In the genomic region with DNA sequence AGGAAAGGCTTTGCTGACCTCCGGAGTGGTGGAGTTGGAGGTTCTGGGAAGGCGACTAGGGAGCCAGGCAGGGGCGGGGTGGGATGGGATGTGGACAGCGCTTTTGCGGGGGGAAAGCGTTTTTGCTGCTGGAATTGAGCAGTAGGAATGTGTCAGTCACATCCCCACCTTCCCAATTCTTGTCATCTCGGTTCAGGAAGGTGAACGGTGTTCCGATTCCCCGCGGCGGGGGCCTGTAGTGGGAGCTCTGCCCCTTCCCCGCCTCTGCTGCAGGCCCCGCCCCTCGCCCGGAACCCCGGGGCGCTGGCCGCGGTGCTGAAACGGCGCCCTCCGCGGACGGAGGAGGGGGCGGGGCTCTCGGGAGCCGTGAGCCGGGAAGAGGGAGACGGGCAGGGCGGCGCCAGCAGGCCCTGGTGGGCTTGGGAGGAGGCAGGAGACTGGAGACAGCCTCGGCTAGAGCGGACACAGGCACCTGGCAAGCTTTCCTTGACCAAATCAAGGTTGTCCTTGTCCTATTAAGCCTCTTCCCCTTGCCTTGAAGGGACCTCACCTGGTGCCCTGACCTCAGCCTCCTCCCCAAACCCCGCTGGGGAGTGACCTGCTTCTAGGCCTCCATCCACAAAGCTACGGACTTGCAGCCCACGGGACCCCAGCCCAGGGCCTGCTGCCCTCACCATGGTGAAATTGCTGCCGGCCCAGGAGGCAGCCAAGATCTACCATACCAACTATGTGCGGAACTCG, we compare ENCODE assay signal across 1 cellular context.
A peak's percentile ranks its signal among the peaks of the same experiment; 100 is the strongest.
TF ChIP-seq lines count a peak whose summit lies in the region.

TSS of gene LHFPL5 (plus strand) at position 357 of the 741 bp plus-strand sequence. CDS start at position 676, 319 bp downstream.

TF ChIP-seq in HepG2, 621 proteins besides CTCF, POLR2A, EP300 and RAD21 (continued from another document and continues in another):
- TF ChIP-seq, protein P1, sequence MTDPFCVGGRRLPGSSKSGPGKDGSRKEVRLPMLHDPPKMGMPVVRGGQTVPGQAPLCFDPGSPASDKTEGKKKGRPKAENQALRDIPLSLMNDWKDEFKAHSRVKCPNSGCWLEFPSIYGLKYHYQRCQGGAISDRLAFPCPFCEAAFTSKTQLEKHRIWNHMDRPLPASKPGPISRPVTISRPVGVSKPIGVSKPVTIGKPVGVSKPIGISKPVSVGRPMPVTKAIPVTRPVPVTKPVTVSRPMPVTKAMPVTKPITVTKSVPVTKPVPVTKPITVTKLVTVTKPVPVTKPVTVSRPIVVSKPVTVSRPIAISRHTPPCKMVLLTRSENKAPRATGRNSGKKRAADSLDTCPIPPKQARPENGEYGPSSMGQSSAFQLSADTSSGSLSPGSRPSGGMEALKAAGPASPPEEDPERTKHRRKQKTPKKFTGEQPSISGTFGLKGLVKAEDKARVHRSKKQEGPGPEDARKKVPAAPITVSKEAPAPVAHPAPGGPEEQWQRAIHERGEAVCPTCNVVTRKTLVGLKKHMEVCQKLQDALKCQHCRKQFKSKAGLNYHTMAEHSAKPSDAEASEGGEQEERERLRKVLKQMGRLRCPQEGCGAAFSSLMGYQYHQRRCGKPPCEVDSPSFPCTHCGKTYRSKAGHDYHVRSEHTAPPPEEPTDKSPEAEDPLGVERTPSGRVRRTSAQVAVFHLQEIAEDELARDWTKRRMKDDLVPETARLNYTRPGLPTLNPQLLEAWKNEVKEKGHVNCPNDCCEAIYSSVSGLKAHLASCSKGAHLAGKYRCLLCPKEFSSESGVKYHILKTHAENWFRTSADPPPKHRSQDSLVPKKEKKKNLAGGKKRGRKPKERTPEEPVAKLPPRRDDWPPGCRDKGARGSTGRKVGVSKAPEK (CRISPR knock-in tag; IDR thresholded peaks at IDR 0.05; ENCODE audit: borderline replicate concordance): no peak
- TF ChIP-seq SMAD3 (CRISPR knock-in tag; IDR thresholded peaks at IDR 0.05) (peak; percentile 98), ARID4A (CRISPR knock-in tag; IDR thresholded peaks at IDR 0.05; ENCODE audit: borderline replicate concordance) (peak; percentile 96), SMYD3 (CRISPR knock-in tag; IDR thresholded peaks at IDR 0.05) (peak; percentile 98), RBM39 (IDR thresholded peaks at IDR 0.05; ENCODE audit: low read depth, low read length, poor library complexity, severe bottlenecking) (peak; percentile 49), GABPB1 (CRISPR knock-in tag; IDR thresholded peaks at IDR 0.05) (peak; percentile 91), ZNF790 (CRISPR knock-in tag; IDR thresholded peaks at IDR 0.05; ENCODE audit: borderline replicate concordance) (peak; percentile 99), ZNF746 (CRISPR knock-in tag; IDR thresholded peaks at IDR 0.05) (no peak), ZFP36L1 (CRISPR knock-in tag; IDR thresholded peaks at IDR 0.05) (peak; percentile 96), ZNF292 (CRISPR knock-in tag; IDR thresholded peaks at IDR 0.05; ENCODE audit: borderline replicate concordance, low read depth) (no peak), PRPF4 (IDR thresholded peaks at IDR 0.05; ENCODE audit: low read depth, low read length, poor library complexity, severe bottlenecking) (no peak), MBD4 (IDR thresholded peaks at IDR 0.05; ENCODE audit: borderline replicate concordance, low read length) (no peak), ZNF547 (CRISPR knock-in tag; IDR thresholded peaks at IDR 0.05) (peak; percentile 98), MEF2D (CRISPR knock-in tag; IDR thresholded peaks at IDR 0.05) (peak; percentile 82; the same call in 1 of the 2 replicates), ZNF503 (CRISPR knock-in tag; IDR thresholded peaks at IDR 0.05) (peak; percentile 89), ZNF777 (CRISPR knock-in tag; IDR thresholded peaks at IDR 0.05) (peak; percentile 86), IRF2 (CRISPR knock-in tag; IDR thresholded peaks at IDR 0.05) (peak; percentile 97), ZNF567 (CRISPR knock-in tag; IDR thresholded peaks at IDR 0.05; ENCODE audit: borderline replicate concordance) (peak; percentile 45; the same call in 1 of the 2 replicates), ZNF782 (CRISPR knock-in tag; IDR thresholded peaks at IDR 0.05; ENCODE audit: borderline replicate concordance) (peak; percentile 97), PHF20 (CRISPR knock-in tag; IDR thresholded peaks at IDR 0.05) (peak; percentile 55), ZFP36L2 (CRISPR knock-in tag; IDR thresholded peaks at IDR 0.05) (peak; percentile 99), ZNF616 (CRISPR knock-in tag; IDR thresholded peaks at IDR 0.05; ENCODE audit: low read depth) (peak; percentile 88; the same call in 1 of the 2 replicates), ZNF607 (CRISPR knock-in tag; IDR thresholded peaks at IDR 0.05; ENCODE audit: borderline replicate concordance) (peak; percentile 100), ZMYM2 (CRISPR knock-in tag; IDR thresholded peaks at IDR 0.05) (no peak), MYNN (CRISPR knock-in tag; IDR thresholded peaks at IDR 0.05; ENCODE audit: low read depth) (peak; percentile 98), SNRNP70 (IDR thresholded peaks at IDR 0.05; ENCODE audit: low read depth, low read length) (no peak), MAX (IDR thresholded peaks at IDR 0.05) (no peak), REL (CRISPR knock-in tag; conservative IDR thresholded peaks at IDR 0.05) (peak; percentile 99), ZNF605 (CRISPR knock-in tag; IDR thresholded peaks at IDR 0.05) (peak; percentile 99), TEAD2 (CRISPR knock-in tag; IDR thresholded peaks at IDR 0.05) (peak; percentile 96), NFE2L1 (CRISPR knock-in tag; IDR thresholded peaks at IDR 0.05; ENCODE audit: borderline replicate concordance) (no peak), HIVEP1 (CRISPR knock-in tag; IDR thresholded peaks at IDR 0.05) (peak; percentile 96), MEIS1 (CRISPR knock-in tag; IDR thresholded peaks at IDR 0.05; ENCODE audit: borderline replicate concordance) (peak; percentile 42; the same call in 1 of the 2 replicates), SMARCC2 (IDR thresholded peaks at IDR 0.05) (no peak), NR1H2 (CRISPR knock-in tag; IDR thresholded peaks at IDR 0.05; ENCODE audit: borderline replicate concordance, low read depth) (peak; percentile 89), KLF6 (CRISPR knock-in tag; IDR thresholded peaks at IDR 0.05) (peak; percentile 100), ZNF20 (CRISPR knock-in tag; IDR thresholded peaks at IDR 0.05) (peak; percentile 94)
- TF ChIP-seq, protein P2, sequence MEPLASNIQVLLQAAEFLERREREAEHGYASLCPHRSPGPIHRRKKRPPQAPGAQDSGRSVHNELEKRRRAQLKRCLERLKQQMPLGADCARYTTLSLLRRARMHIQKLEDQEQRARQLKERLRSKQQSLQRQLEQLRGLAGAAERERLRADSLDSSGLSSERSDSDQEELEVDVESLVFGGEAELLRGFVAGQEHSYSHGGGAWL (CRISPR knock-in tag; IDR thresholded peaks at IDR 0.05): peak; percentile 100
- TF ChIP-seq, protein P3, sequence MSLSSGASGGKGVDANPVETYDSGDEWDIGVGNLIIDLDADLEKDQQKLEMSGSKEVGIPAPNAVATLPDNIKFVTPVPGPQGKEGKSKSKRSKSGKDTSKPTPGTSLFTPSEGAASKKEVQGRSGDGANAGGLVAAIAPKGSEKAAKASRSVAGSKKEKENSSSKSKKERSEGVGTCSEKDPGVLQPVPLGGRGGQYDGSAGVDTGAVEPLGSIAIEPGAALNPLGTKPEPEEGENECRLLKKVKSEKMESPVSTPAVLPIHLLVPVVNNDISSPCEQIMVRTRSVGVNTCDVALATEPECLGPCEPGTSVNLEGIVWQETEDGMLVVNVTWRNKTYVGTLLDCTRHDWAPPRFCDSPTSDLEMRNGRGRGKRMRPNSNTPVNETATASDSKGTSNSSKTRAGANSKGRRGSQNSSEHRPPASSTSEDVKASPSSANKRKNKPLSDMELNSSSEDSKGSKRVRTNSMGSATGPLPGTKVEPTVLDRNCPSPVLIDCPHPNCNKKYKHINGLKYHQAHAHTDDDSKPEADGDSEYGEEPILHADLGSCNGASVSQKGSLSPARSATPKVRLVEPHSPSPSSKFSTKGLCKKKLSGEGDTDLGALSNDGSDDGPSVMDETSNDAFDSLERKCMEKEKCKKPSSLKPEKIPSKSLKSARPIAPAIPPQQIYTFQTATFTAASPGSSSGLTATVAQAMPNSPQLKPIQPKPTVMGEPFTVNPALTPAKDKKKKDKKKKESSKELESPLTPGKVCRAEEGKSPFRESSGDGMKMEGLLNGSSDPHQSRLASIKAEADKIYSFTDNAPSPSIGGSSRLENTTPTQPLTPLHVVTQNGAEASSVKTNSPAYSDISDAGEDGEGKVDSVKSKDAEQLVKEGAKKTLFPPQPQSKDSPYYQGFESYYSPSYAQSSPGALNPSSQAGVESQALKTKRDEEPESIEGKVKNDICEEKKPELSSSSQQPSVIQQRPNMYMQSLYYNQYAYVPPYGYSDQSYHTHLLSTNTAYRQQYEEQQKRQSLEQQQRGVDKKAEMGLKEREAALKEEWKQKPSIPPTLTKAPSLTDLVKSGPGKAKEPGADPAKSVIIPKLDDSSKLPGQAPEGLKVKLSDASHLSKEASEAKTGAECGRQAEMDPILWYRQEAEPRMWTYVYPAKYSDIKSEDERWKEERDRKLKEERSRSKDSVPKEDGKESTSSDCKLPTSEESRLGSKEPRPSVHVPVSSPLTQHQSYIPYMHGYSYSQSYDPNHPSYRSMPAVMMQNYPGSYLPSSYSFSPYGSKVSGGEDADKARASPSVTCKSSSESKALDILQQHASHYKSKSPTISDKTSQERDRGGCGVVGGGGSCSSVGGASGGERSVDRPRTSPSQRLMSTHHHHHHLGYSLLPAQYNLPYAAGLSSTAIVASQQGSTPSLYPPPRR (CRISPR knock-in tag; IDR thresholded peaks at IDR 0.05; ENCODE audit: borderline replicate concordance): peak; percentile 50; the same call in 1 of the 2 replicates
- TF ChIP-seq, protein P4, sequence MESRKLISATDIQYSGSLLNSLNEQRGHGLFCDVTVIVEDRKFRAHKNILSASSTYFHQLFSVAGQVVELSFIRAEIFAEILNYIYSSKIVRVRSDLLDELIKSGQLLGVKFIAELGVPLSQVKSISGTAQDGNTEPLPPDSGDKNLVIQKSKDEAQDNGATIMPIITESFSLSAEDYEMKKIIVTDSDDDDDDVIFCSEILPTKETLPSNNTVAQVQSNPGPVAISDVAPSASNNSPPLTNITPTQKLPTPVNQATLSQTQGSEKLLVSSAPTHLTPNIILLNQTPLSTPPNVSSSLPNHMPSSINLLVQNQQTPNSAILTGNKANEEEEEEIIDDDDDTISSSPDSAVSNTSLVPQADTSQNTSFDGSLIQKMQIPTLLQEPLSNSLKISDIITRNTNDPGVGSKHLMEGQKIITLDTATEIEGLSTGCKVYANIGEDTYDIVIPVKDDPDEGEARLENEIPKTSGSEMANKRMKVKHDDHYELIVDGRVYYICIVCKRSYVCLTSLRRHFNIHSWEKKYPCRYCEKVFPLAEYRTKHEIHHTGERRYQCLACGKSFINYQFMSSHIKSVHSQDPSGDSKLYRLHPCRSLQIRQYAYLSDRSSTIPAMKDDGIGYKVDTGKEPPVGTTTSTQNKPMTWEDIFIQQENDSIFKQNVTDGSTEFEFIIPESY (CRISPR knock-in tag; IDR thresholded peaks at IDR 0.05): peak; percentile 63; the same call in 1 of the 2 replicates
- TF ChIP-seq, protein P5, sequence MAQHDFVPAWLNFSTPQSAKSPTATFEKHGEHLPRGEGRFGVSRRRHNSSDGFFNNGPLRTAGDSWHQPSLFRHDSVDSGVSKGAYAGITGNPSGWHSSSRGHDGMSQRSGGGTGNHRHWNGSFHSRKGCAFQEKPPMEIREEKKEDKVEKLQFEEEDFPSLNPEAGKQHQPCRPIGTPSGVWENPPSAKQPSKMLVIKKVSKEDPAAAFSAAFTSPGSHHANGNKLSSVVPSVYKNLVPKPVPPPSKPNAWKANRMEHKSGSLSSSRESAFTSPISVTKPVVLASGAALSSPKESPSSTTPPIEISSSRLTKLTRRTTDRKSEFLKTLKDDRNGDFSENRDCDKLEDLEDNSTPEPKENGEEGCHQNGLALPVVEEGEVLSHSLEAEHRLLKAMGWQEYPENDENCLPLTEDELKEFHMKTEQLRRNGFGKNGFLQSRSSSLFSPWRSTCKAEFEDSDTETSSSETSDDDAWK (CRISPR knock-in tag; IDR thresholded peaks at IDR 0.05): no peak
